8 cellular contexts compared by ENCODE assay signal in genomic region chr2:55048514-55048924, GRCh38. TPM values are rescaled to one million over a fixed set of nuclear protein-coding genes. Genes with fewer than 3 reads are reported as not detected.
DNase-seq lines count a peak whose midpoint lies in the region; FAIRE-seq lines count a peak whose summit lies in the region.

No MANE protein-coding gene starts in this region.

- H3K9ac ChIP-seq in adipocyte (ENCODE audit: low read length) (peak overlapping the region; percentile 100), iPS-18a (ENCODE audit: low read length) (peak overlapping the region; percentile 100)

- H3K9me3 ChIP-seq in adipocyte (ENCODE audit: control insufficient read depth, low read length), result no peaks in the 10 kb centered on the region
- H3K9me3 ChIP-seq in iPS-18a (ENCODE audit: control insufficient read depth, low read depth, low read length), result no peaks in the 10 kb centered on the region
- no peaks in the 10 kb centered on the region for H3K9me3 ChIP-seq in small intestine (ENCODE audit: control insufficient read depth, low read depth)

- H3K27ac ChIP-seq in iPS-18a (ENCODE audit: low read length) (no peak overlapping the region), small intestine (ENCODE audit: low read depth in 1 of 2, low read length in 1 of 2) (peak overlapping the region; percentile 89 to 100)

- H3K4me1 ChIP-seq in adipocyte (ENCODE audit: control insufficient read depth, insufficient read depth, low read length) (peaks cover 36% of the 10 kb centered on the region), iPS-18a (ENCODE audit: control insufficient read depth, low read depth, low read length) (peaks cover 31% of the 10 kb centered on the region), small intestine (ENCODE audit: control insufficient read depth in 2 of 2, insufficient read depth in 1 of 2, low read depth in 1 of 2, low read length in 1 of 2) (peaks cover 0 to 18% of the 10 kb centered on the region in 2 donors)

- intact Hi-C loops in activated CD4-positive, alpha-beta T cell treated with anti-CD3 and anti-CD28 coated beads, Interleukin-2, amount 10 ng/mL, durations not matched to agents 24 days and 14 days (cut with micrococcal nuclease), result loop anchor here (2.0 kb wide), 4 partner anchors 16 to 1262 kb away; partner anchors contain the start of genes ASB3, ERLEC1 and PPP4R3B

- 0 to 1% (median 1%) methylated on average over 11 of the region's 11 CpGs for WGBS in small intestine, 3 donors

- H3K4me3 Mint-ChIP-seq in activated CD4-positive, alpha-beta T cell treated with anti-CD3 and anti-CD28 coated beads, Interleukin-2, amount 10 ng/mL, durations not matched to agents 24 days and 14 days, result peak overlapping the region; percentile 97

- H3K27ac Mint-ChIP-seq in activated CD4-positive, alpha-beta T cell treated with anti-CD3 and anti-CD28 coated beads, Interleukin-2, amount 10 ng/mL, durations not matched to agents 24 days and 14 days, result peak overlapping the region; percentile 93

- no peaks in the 10 kb centered on the region for H3K9me3 Mint-ChIP-seq in activated CD4-positive, alpha-beta T cell treated with anti-CD3 and anti-CD28 coated beads, Interleukin-2, amount 10 ng/mL, durations not matched to agents 24 days and 14 days

- H3K27me3 Mint-ChIP-seq in activated CD4-positive, alpha-beta T cell treated with anti-CD3 and anti-CD28 coated beads, Interleukin-2, amount 10 ng/mL, durations not matched to agents 24 days and 14 days, result no peaks in the 10 kb centered on the region

- no peak for FAIRE-seq in small intestine (lab: Jason Lieb, UNC)

- H3K4me3 ChIP-seq in adipocyte (ENCODE audit: low read length) (peak overlapping the region; percentile 100), iPS-18a (ENCODE audit: low read length) (peak overlapping the region; percentile 99), small intestine (ENCODE audit: low read depth in 1 of 2, low read length in 2 of 2) (peak overlapping the region; percentile 89 to 93)

- H3K36me3 Mint-ChIP-seq in activated CD4-positive, alpha-beta T cell treated with anti-CD3 and anti-CD28 coated beads, Interleukin-2, amount 10 ng/mL, durations not matched to agents 24 days and 14 days (ENCODE audit: low read depth), result peaks cover 10% of the 10 kb centered on the region

- H3K36me3 ChIP-seq in adipocyte (ENCODE audit: control insufficient read depth, insufficient read depth, low read length, severe bottlenecking) (no peaks in the 10 kb centered on the region), iPS-18a (ENCODE audit: control insufficient read depth, low read depth, low read length) (no peaks in the 10 kb centered on the region), small intestine (ENCODE audit: control insufficient read depth in 2 of 2, insufficient read depth in 2 of 2, low read length in 2 of 2) (no peaks in the 10 kb centered on the region)

- H3K27me3 ChIP-seq in adipocyte (replicated peaks; ENCODE audit: control insufficient read depth, insufficient read depth, low read length), result no peaks in the 10 kb centered on the region
- H3K27me3 ChIP-seq in iPS-18a (ENCODE audit: control insufficient read depth, insufficient read depth, low read length), result no peaks in the 10 kb centered on the region
- H3K27me3 ChIP-seq in small intestine (ENCODE audit: control insufficient read depth in 2 of 2, insufficient read depth in 2 of 2, low read length in 2 of 2), result no peaks in the 10 kb centered on the region

- H3K4me1 Mint-ChIP-seq in activated CD4-positive, alpha-beta T cell treated with anti-CD3 and anti-CD28 coated beads, Interleukin-2, amount 10 ng/mL, durations not matched to agents 24 days and 14 days, result peaks cover 42% of the 10 kb centered on the region

- DNase-seq in activated CD4-positive, alpha-beta T cell treated with anti-CD3 and anti-CD28 coated beads, Interleukin-2, amount 10 ng/mL, durations not matched to agents 24 days and 14 days, result no peak
- no peak for DNase-seq in activated CD4-positive, alpha-beta T cell treated with anti-CD3 and anti-CD28 coated beads, Interleukin-2, amount 50 U/mL, for 4 hours
- DNase-seq in NAMALWA (ENCODE audit: low spot score) (peak; percentile 62), adipocyte (ENCODE audit: low read depth) (peak; percentile 75), small intestine (peak; percentile 54), foreskin melanocyte (no peak), activated gamma-delta T cell treated with Interleukin-2 at 50 U/mL for 16 hours (no peak)

RNA-seq across cellular contexts. Expression of gene RTN4, which starts 1.7 kb away (rescaled TPM):
- 86.9 and 90.1 TPM in 2 replicates for total RNA-seq in activated CD4-positive, alpha-beta T cell treated with anti-CD3 and anti-CD28 coated beads, Interleukin-2, amount 10 ng/mL, durations not matched to agents 24 days and 14 days
- 100 to 1,000 TPM in 2 of 3 donors, 10 to 100 TPM in 1; 98.1 to 163 (median 152) TPM for polyA plus RNA-seq in small intestine

Comparison
In these comparisons a context has a peak if more than half of its experiments do, and no peak if none do; other contexts are left out.
1. DNase-seq: peak in NAMALWA (single experiment), adipocyte (single experiment) and small intestine (single experiment); none in activated CD4-positive, alpha-beta T cell treated with anti-CD3 and anti-CD28 coated beads, Interleukin-2, amount 10 ng/mL, durations not matched to agents 24 days and 14 days (single experiment), activated CD4-positive, alpha-beta T cell treated with anti-CD3 and anti-CD28 coated beads, Interleukin-2, amount 50 U/mL, for 4 hours (0 of 2), foreskin melanocyte (single experiment) and activated gamma-delta T cell treated with Interleukin-2 at 50 U/mL for 16 hours (single experiment).
2. Peak in every context shown above with its lines, with median percentiles within 50 percentile points of each other: H3K4me3 ChIP-seq.